ENCODE assay signal across 1 cellular context in genomic region chr4:96347582-96347981, GRCh38.
TF ChIP-seq lines count a peak whose summit lies in the region.

No MANE protein-coding gene starts in this region.

TF ChIP-seq in GM23338, 12 proteins besides CTCF, POLR2A, EP300 and RAD21 (continued from another document):
- no peak for TF ChIP-seq ZNF462 (CRISPR knock-in tag; IDR thresholded peaks at IDR 0.05)
- TF ChIP-seq EZH2phosphoT487 (IDR thresholded peaks at IDR 0.05; ENCODE audit: unreplicated experiment), result no peak
- no peak for TF ChIP-seq ZNF114 (CRISPR knock-in tag; IDR thresholded peaks at IDR 0.05)
- TF ChIP-seq POLR2AphosphoS5 (IDR thresholded peaks at IDR 0.05; ENCODE audit: low read depth), result no peak
- no peak for TF ChIP-seq ZNF331 (CRISPR knock-in tag; IDR thresholded peaks at IDR 0.05; ENCODE audit: low read depth)
- no peak for TF ChIP-seq STAT1 (IDR thresholded peaks at IDR 0.05; ENCODE audit: unreplicated experiment)
- TF ChIP-seq NANOG (IDR thresholded peaks at IDR 0.05; ENCODE audit: borderline replicate concordance), result no peak
- no peak for TF ChIP-seq CREB1 (CRISPR knock-in tag; IDR thresholded peaks at IDR 0.05; ENCODE audit: low read depth)
